1 cellular context compared by ENCODE assay signal in genomic region chr4:6322761-6323566, GRCh38.
A peak's percentile ranks its signal among the peaks of the same experiment; 100 is the strongest.
TF ChIP-seq lines count a peak whose summit lies in the region.

No MANE protein-coding gene starts in this region.

TF ChIP-seq in HepG2, 621 proteins besides CTCF, POLR2A, EP300 and RAD21 (continued from another document and continues in another):
- TF ChIP-seq GRHL1 (CRISPR knock-in tag; conservative IDR thresholded peaks at IDR 0.05) (no peak), MAFK (conservative IDR thresholded peaks at IDR 0.05 in 1 of 2, IDR thresholded peaks at IDR 0.05 in 1 of 2; ENCODE audit: low read length in 2 of 2) (no peak), CEBPB (IDR thresholded peaks at IDR 0.05; ENCODE audit: borderline replicate concordance, low read depth, low read length) (no peak), ZNF18 (CRISPR knock-in tag; IDR thresholded peaks at IDR 0.05; ENCODE audit: insufficient replicate concordance) (no peak), ZBTB10 (CRISPR knock-in tag; IDR thresholded peaks at IDR 0.05; ENCODE audit: borderline replicate concordance) (no peak), ZNF10 (CRISPR knock-in tag; IDR thresholded peaks at IDR 0.05; ENCODE audit: borderline replicate concordance, low read depth) (no peak), ARID2 (CRISPR knock-in tag; IDR thresholded peaks at IDR 0.05; ENCODE audit: borderline replicate concordance) (no peak), FOXP4 (CRISPR knock-in tag; IDR thresholded peaks at IDR 0.05) (0 out of 2 replicates have a peak, but pooled peaks have one; percentile 55), SOX13 (IDR thresholded peaks at IDR 0.05) (peak; percentile 30; the same call in 1 of the 2 replicates), SOX13 (CRISPR knock-in tag; conservative IDR thresholded peaks at IDR 0.05 in 1 of 2, IDR thresholded peaks at IDR 0.05 in 1 of 2) (peak in 1 of 2 experiments; percentile 76; a peak in 2 of 4 replicates), MTA1 (CRISPR knock-in tag; IDR thresholded peaks at IDR 0.05; ENCODE audit: borderline replicate concordance) (peak; percentile 53; the same call in 1 of the 2 replicates), ZNF30 (CRISPR knock-in tag; IDR thresholded peaks at IDR 0.05) (no peak), KMT2B (CRISPR knock-in tag; IDR thresholded peaks at IDR 0.05) (no peak), ZNF646 (CRISPR knock-in tag; IDR thresholded peaks at IDR 0.05) (no peak), NR1H2 (CRISPR knock-in tag; IDR thresholded peaks at IDR 0.05; ENCODE audit: borderline replicate concordance, low read depth) (no peak), THAP11 (CRISPR knock-in tag; IDR thresholded peaks at IDR 0.05) (0 out of 2 replicates have a peak, but pooled peaks have one; percentile 29), HOXA9 (CRISPR knock-in tag; IDR thresholded peaks at IDR 0.05; ENCODE audit: borderline replicate concordance) (0 out of 2 replicates have a peak, but pooled peaks have one; percentile 45), ZNF382 (CRISPR knock-in tag; IDR thresholded peaks at IDR 0.05; ENCODE audit: borderline replicate concordance) (no peak), CSRNP2 (CRISPR knock-in tag; conservative IDR thresholded peaks at IDR 0.05; ENCODE audit: low read depth) (no peak), ZFP36L1 (CRISPR knock-in tag; IDR thresholded peaks at IDR 0.05) (no peak), ZNF296 (CRISPR knock-in tag; conservative IDR thresholded peaks at IDR 0.05) (no peak), ZXDC (CRISPR knock-in tag; IDR thresholded peaks at IDR 0.05) (peak; percentile 74; the same call in 1 of the 2 replicates), SATB2 (CRISPR knock-in tag; IDR thresholded peaks at IDR 0.05) (no peak), RBAK (CRISPR knock-in tag; IDR thresholded peaks at IDR 0.05) (no peak), MAX (IDR thresholded peaks at IDR 0.05) (peak; percentile 68; the same call in 1 of the 2 replicates), ZNF543 (CRISPR knock-in tag; IDR thresholded peaks at IDR 0.05) (no peak), NR3C1 (CRISPR knock-in tag; IDR thresholded peaks at IDR 0.05) (no peak), ZBTB43 (CRISPR knock-in tag; conservative IDR thresholded peaks at IDR 0.05) (peak; percentile 63), KDM6A (CRISPR knock-in tag; IDR thresholded peaks at IDR 0.05; ENCODE audit: low read depth) (no peak), SNAPC2 (CRISPR knock-in tag; IDR thresholded peaks at IDR 0.05) (no peak), ZSCAN29 (CRISPR knock-in tag; conservative IDR thresholded peaks at IDR 0.05) (no peak), ZNF788 (CRISPR knock-in tag; IDR thresholded peaks at IDR 0.05; ENCODE audit: borderline replicate concordance) (no peak), RBM39 (IDR thresholded peaks at IDR 0.05; ENCODE audit: low read depth, low read length, poor library complexity, severe bottlenecking) (no peak), LBX2 (CRISPR knock-in tag; IDR thresholded peaks at IDR 0.05; ENCODE audit: borderline replicate concordance) (no peak), MZF1 (CRISPR knock-in tag; IDR thresholded peaks at IDR 0.05; ENCODE audit: borderline replicate concordance) (no peak), SETDB1 (CRISPR knock-in tag; IDR thresholded peaks at IDR 0.05; ENCODE audit: borderline replicate concordance) (no peak), TBL1XR1 (IDR thresholded peaks at IDR 0.05; ENCODE audit: borderline replicate concordance, low read length, partially characterized antibody) (no peak)
